In the genomic region with DNA sequence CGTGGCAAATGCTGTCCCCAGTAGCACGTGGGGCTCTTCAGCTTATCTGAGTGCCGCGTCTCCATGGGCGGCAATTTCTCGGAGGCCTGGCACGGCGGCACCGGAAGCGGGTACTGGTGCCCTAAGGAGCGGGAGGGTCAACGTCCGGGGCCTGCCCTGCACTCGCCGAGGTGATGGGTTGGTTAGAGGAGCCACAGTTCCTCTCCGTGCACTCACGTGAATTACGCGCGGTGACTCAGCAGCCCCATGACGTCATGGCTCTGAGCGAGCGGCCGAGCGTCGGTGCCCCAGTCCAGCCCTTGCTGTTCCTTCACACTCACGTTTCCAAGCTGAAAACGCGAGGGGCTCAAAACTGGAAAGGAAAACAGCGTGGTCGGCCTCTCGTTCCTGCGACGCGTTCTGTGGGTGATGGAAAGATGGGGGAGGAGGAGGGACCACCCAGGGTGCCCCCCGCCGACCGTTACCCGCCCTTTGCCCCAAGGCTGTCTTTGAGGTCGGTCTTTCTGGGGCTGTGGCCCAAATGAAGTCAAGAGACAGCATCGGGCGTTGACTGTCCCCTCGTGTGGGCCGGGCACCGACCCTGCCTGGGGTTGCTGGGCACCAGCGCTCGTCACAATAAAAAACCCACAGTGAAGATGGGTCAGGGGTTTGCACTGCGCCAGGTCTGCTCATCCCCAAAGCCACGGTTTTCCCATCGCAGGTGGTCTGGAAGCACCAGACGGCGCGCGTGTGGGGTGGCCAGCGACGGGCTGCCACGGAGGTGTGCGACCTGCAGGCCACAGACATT, we compare ENCODE assay signal across 1 cellular context.
A peak's percentile ranks its signal among the peaks of the same experiment; 100 is the strongest.
TF ChIP-seq lines count a peak whose summit lies in the region.

No MANE protein-coding gene starts in this region.

TF ChIP-seq in HepG2, 621 proteins besides CTCF, POLR2A, EP300 and RAD21 (continued from another document):
- peak; percentile 94 for TF ChIP-seq CREB1 (IDR thresholded peaks at IDR 0.05)
- no peak for TF ChIP-seq CREB1 (CRISPR knock-in tag; IDR thresholded peaks at IDR 0.05)
